Comparison of ENCODE assay signal across 6 cellular contexts in genomic region chr19:57903298-57904174, GRCh38. TPM values are rescaled to one million over a fixed set of nuclear protein-coding genes. Genes with fewer than 3 reads are reported as not detected.
DNase-seq lines count a peak whose midpoint lies in the region; FAIRE-seq and TF ChIP-seq lines count a peak whose summit lies in the region.

No MANE protein-coding gene starts in this region.

- no peak for TF ChIP-seq POLR2A in NB4 (IDR thresholded peaks at IDR 0.05; ENCODE audit: extremely low read depth, insufficient read length)

- H3K4me3 ChIP-seq in NB4 (ENCODE audit: low read depth, low read length) (no peak overlapping the region), fibroblast of pulmonary artery (replicated peaks; ENCODE audit: low read depth, low read length) (no peak overlapping the region)

- no peak for DNase-seq in D721Med (ENCODE audit: insufficient read length, low spot score)
- peak; percentile 28 for DNase-seq in NB4 (ENCODE audit: low read depth)
- DNase-seq in fibroblast of pulmonary artery (ENCODE audit: low read depth) = peak; percentile 71
- no peak for DNase-seq in NCI-H187 treated with DMSO at 0.1 percent for 48 hours (lab: John Stamatoyannopoulos, UW)
- DNase-seq in ureter (ENCODE audit: low spot score) = no peak
- no peak for DNase-seq in urothelium cell line (ENCODE audit: low spot score)

- FAIRE-seq in D721Med (lab: Jason Lieb, UNC) = peak; percentile 74
- FAIRE-seq in urothelium cell line (lab: Jason Lieb, UNC) = no peak

- peak; percentile 55 for TF ChIP-seq CTCF in D721Med (IDR thresholded peaks at IDR 0.05; ENCODE audit: insufficient read depth, missing control alignments)
- TF ChIP-seq CTCF in NB4 (IDR thresholded peaks at IDR 0.05; ENCODE audit: low read depth, low read length) = peak; percentile 24
- TF ChIP-seq CTCF in fibroblast of pulmonary artery (IDR thresholded peaks at IDR 0.05; ENCODE audit: low read length, missing control alignments) = peak; percentile 61

RNA-seq across cellular contexts. Expression of gene ZNF417, which starts 12.9 kb away (rescaled TPM):
- total RNA-seq in ureter = 27.1 TPM

RNA-seq across cellular contexts. Expression of gene ZNF814, which starts 14.7 kb away (rescaled TPM):
- total RNA-seq in ureter = 51.7 TPM

RNA-seq across cellular contexts. Expression of gene ZNF418, which starts 31.7 kb away (rescaled TPM):
- total RNA-seq in ureter = 12.1 TPM

RNA-seq across cellular contexts. Expression of gene ZNF256, which starts 44.0 kb away (rescaled TPM):
- total RNA-seq in ureter = 10.6 TPM

RNA-seq across cellular contexts. Expression of gene ZNF587, which starts 53.9 kb away (rescaled TPM):
- total RNA-seq in ureter = 60.2 TPM

Comparison
In these comparisons a context has a peak if more than half of its experiments do, and no peak if none do; other contexts are left out.
1. DNase-seq: peak in NB4 (single experiment) and fibroblast of pulmonary artery (single experiment); none in D721Med (single experiment), NCI-H187 treated with DMSO at 0.1 percent for 48 hours (single experiment), ureter (single experiment) and urothelium cell line (single experiment).
2. Peak in every context shown above with its lines, with median percentiles within 50 percentile points of each other: CTCF ChIP-seq.